1 cellular context compared by ENCODE assay signal in the genomic region with DNA sequence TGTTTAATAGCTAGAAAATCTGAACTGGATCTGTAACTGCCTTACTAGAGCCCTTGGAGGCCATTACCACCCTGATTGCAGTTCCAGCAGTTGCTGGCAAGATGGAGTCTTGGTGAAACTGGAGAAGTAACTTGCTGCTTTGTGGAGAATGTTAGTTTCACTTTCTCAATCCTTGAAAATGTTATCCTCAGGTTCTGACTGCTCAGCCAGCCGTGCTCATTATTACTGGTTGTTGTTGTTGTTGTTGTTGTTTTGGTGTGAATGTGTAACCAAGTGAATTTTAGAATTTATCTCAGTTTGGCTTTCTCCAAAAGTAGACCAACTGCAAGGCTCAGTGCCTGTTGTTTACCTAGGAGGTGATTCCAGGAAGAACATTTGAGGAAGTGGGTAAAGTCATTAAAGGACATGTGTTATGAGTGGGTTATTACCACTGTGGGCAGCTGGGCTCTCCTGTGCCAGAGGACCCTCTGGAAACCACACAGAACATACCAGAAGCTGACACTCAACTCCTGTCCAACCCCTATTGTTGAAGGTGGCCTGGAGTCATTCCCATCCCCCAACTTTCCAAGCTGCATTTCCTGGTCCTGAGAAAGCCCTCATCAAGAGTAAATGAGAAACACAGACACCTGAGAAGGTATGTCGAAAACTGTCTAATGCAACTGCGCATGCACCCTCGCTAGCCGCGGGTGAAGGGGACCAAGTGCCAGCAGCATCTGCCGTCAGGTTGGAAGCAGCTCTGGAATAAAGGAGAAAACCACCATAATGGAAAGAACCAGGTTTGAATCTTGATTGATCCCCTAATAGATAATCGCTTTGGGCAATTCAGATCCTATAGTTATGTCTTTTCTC.
TF ChIP-seq lines count a peak whose summit lies in the region.

No MANE protein-coding gene starts in this region.

TF ChIP-seq in IMR-90, 13 proteins besides CTCF, POLR2A, EP300 and RAD21 (continued from another document):
- TF ChIP-seq MXI1 (IDR thresholded peaks at IDR 0.05; ENCODE audit: borderline replicate concordance, low read depth, low read length) (no peak), MAFK (IDR thresholded peaks at IDR 0.05; ENCODE audit: low read depth, low read length) (no peak), RFX5 (IDR thresholded peaks at IDR 0.05; ENCODE audit: low read depth, low read length) (no peak), SMC3 (IDR thresholded peaks at IDR 0.05; ENCODE audit: low read depth, low read length) (no peak), BHLHE40 (IDR thresholded peaks at IDR 0.05; ENCODE audit: low read depth, low read length) (no peak), CEBPB (IDR thresholded peaks at IDR 0.05; ENCODE audit: low read depth, low read length) (no peak)
- TF ChIP-seq, protein P1, sequence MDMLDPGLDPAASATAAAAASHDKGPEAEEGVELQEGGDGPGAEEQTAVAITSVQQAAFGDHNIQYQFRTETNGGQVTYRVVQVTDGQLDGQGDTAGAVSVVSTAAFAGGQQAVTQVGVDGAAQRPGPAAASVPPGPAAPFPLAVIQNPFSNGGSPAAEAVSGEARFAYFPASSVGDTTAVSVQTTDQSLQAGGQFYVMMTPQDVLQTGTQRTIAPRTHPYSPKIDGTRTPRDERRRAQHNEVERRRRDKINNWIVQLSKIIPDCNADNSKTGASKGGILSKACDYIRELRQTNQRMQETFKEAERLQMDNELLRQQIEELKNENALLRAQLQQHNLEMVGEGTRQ (IDR thresholded peaks at IDR 0.05; ENCODE audit: low read depth, low read length) = no peak
- TF ChIP-seq, protein P2, sequence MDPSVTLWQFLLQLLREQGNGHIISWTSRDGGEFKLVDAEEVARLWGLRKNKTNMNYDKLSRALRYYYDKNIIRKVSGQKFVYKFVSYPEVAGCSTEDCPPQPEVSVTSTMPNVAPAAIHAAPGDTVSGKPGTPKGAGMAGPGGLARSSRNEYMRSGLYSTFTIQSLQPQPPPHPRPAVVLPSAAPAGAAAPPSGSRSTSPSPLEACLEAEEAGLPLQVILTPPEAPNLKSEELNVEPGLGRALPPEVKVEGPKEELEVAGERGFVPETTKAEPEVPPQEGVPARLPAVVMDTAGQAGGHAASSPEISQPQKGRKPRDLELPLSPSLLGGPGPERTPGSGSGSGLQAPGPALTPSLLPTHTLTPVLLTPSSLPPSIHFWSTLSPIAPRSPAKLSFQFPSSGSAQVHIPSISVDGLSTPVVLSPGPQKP (IDR thresholded peaks at IDR 0.05; ENCODE audit: borderline replicate concordance, low read depth, low read length) = no peak
TF ChIP-seq in IMR-90: peak in this region for 0.
